In genomic region chr10:52308251-52309031, GRCh38 we compare ENCODE assay signal across 8 cellular contexts. TPM values are rescaled to one million over a fixed set of nuclear protein-coding genes. Genes with fewer than 3 reads are reported as not detected.
DNase-seq lines count a peak whose midpoint lies in the region; ATAC-seq and TF ChIP-seq lines count a peak whose summit lies in the region.

No MANE protein-coding gene starts in this region.

- no peak for ATAC-seq in activated CD4-positive, alpha-beta T cell treated with anti-CD3 and anti-CD28 coated beads for 36 hours
- ATAC-seq in GM21723 (IDR thresholded peaks at IDR 0.05; ENCODE audit: unreplicated experiment) (peak; percentile 93), mucosa of descending colon (peak; percentile 73), upper lobe of right lung (peak; percentile 92)

- CTCF ChIA-PET in activated CD4-positive, alpha-beta T cell treated with anti-CD3 and anti-CD28 coated beads for 36 hours (lab: Charles Lee) = interaction anchor here (1.0 to 1.5 kb wide), 2 partner anchors 20 to 51 kb away, joined by 3 to 5 read pairs; no protein-coding TSS in a partner anchor

- POLR2A ChIA-PET in activated CD4-positive, alpha-beta T cell treated with anti-CD3 and anti-CD28 coated beads for 36 hours (lab: Charles Lee) = no interaction called here

- no peak overlapping the region for H3K27ac Mint-ChIP-seq in activated CD4-positive, alpha-beta T cell treated with anti-CD3 and anti-CD28 coated beads for 36 hours

- intact Hi-C loops in activated CD4-positive, alpha-beta T cell treated with anti-CD3 and anti-CD28 coated beads for 36 hours (cut with DNase I, micrococcal nuclease) = loop anchor here (1.0 to 10.0 kb wide), 7 partner anchors 179 to 472 kb away; no protein-coding TSS in a partner anchor
- intact Hi-C loops in esophagus muscularis mucosa (cut with DNase I) = loop anchor here (5.0 kb wide), 1 partner anchor 179 kb away; no protein-coding TSS in a partner anchor
- intact Hi-C loops in mucosa of descending colon (cut with DNase I, micrococcal nuclease) = no loop called here
- intact Hi-C loops in upper lobe of right lung (cut with DNase I) = no loop called here

- no peaks in the 10 kb centered on the region for H3K36me3 ChIP-seq in esophagus muscularis mucosa
- no peaks in the 10 kb centered on the region for H3K36me3 ChIP-seq in mucosa of descending colon (ENCODE audit: low read depth)
- no peaks in the 10 kb centered on the region for H3K36me3 ChIP-seq in upper lobe of right lung

- peaks cover 39% of the 10 kb centered on the region for H3K27me3 Mint-ChIP-seq in activated CD4-positive, alpha-beta T cell treated with anti-CD3 and anti-CD28 coated beads for 36 hours

- peak overlapping the region; percentile 49 to 61 (median 50) for H3K4me3 ChIP-seq in esophagus muscularis mucosa
- H3K4me3 ChIP-seq in mucosa of descending colon = no peak overlapping the region
- peak overlapping the region; percentile 51 for H3K4me3 ChIP-seq in upper lobe of right lung

- no peak for TF ChIP-seq POLR2A in esophagus muscularis mucosa (IDR thresholded peaks at IDR 0.05; ENCODE audit: low read depth)

- DNase-seq in activated CD4-positive, alpha-beta T cell treated with anti-CD3 and anti-CD28 coated beads for 36 hours = peak; percentile 54
- no peak for DNase-seq in activated CD4-positive, alpha-beta T cell treated with anti-CD3 and anti-CD28 coated beads, Interleukin-2, amount 50 U/mL, for 4 hours
- DNase-seq in SW480 (ENCODE audit: low spot score) (peak; percentile 68), esophagus muscularis mucosa (ENCODE audit: extremely low spot score) (no peak), mucosa of descending colon (peak in 2 of 3 donors; percentile 44), upper lobe of right lung (peak; percentile 71)

- H3K9me3 ChIP-seq in esophagus muscularis mucosa (no peaks in the 10 kb centered on the region), mucosa of descending colon (no peaks in the 10 kb centered on the region), upper lobe of right lung (no peaks in the 10 kb centered on the region)

- WGBS in esophagus muscularis mucosa = 9% methylated on average over 32 of the region's 40 CpGs

- H3K36me3 Mint-ChIP-seq in activated CD4-positive, alpha-beta T cell treated with anti-CD3 and anti-CD28 coated beads for 36 hours (ENCODE audit: low read depth) = no peaks in the 10 kb centered on the region

- H3K27ac ChIP-seq in esophagus muscularis mucosa (replicated peaks in 1 of 4) = no peak overlapping the region
- H3K27ac ChIP-seq in upper lobe of right lung = no peak overlapping the region

- TF ChIP-seq EP300 in Ishikawa (IDR thresholded peaks at IDR 0.05; ENCODE audit: borderline replicate concordance) (no peak), esophagus muscularis mucosa (IDR thresholded peaks at IDR 0.05) (no peak)

- peak; percentile 56 to 70 (median 63) for TF ChIP-seq CTCF in esophagus muscularis mucosa (IDR thresholded peaks at IDR 0.05)
- peak; percentile 14 for TF ChIP-seq CTCF in mucosa of descending colon (IDR thresholded peaks at IDR 0.05)
- TF ChIP-seq CTCF in upper lobe of right lung (IDR thresholded peaks at IDR 0.05) = peak; percentile 69

- no peaks in the 10 kb centered on the region for H3K9me3 Mint-ChIP-seq in activated CD4-positive, alpha-beta T cell treated with anti-CD3 and anti-CD28 coated beads for 36 hours (ENCODE audit: low read depth)

- H3K4me1 ChIP-seq in esophagus muscularis mucosa (peaks cover 6 to 19% (median 13%) of the 10 kb centered on the region in 4 donors), mucosa of descending colon (ENCODE audit: low read depth) (peaks cover 6% of the 10 kb centered on the region), upper lobe of right lung (peaks cover 6% of the 10 kb centered on the region)

- H3K27me3 ChIP-seq in esophagus muscularis mucosa = peaks cover 0 to 46% (median 3%) of the 10 kb centered on the region in 4 donors
- peaks cover 26% of the 10 kb centered on the region for H3K27me3 ChIP-seq in upper lobe of right lung

- H3K4me1 Mint-ChIP-seq in activated CD4-positive, alpha-beta T cell treated with anti-CD3 and anti-CD28 coated beads for 36 hours = peaks cover 11% of the 10 kb centered on the region

- peak overlapping the region; percentile 5 for H3K4me3 Mint-ChIP-seq in activated CD4-positive, alpha-beta T cell treated with anti-CD3 and anti-CD28 coated beads for 36 hours

- peak; percentile 90 for TF ChIP-seq RAD21 in Ishikawa (IDR thresholded peaks at IDR 0.05; ENCODE audit: low read depth)

TF ChIP-seq in Ishikawa, 13 proteins besides CTCF, POLR2A, EP300 and RAD21:
- no peak for TF ChIP-seq TCF12 (IDR thresholded peaks at IDR 0.05; ENCODE audit: low read depth)
- no peak for TF ChIP-seq CEBPB (IDR thresholded peaks at IDR 0.05)
- no peak for TF ChIP-seq FOXM1 (IDR thresholded peaks at IDR 0.05; ENCODE audit: borderline replicate concordance, low read depth)
- TF ChIP-seq EGR1 (IDR thresholded peaks at IDR 0.05) = no peak
- TF ChIP-seq ZBTB7A (IDR thresholded peaks at IDR 0.05; ENCODE audit: low read depth) = no peak
- no peak for TF ChIP-seq CREB1 (IDR thresholded peaks at IDR 0.05; ENCODE audit: low read depth)
- TF ChIP-seq YY1 (IDR thresholded peaks at IDR 0.05; ENCODE audit: low read depth) = no peak
- TF ChIP-seq USF1 (IDR thresholded peaks at IDR 0.05) = no peak
- TF ChIP-seq NFIC (IDR thresholded peaks at IDR 0.05) = no peak
- TF ChIP-seq REST (IDR thresholded peaks at IDR 0.05; ENCODE audit: low read depth) = no peak
- no peak for TF ChIP-seq TAF1 (IDR thresholded peaks at IDR 0.05; ENCODE audit: low read depth)
- TF ChIP-seq MAX (IDR thresholded peaks at IDR 0.05) = no peak
- TF ChIP-seq TEAD4 (IDR thresholded peaks at IDR 0.05) = no peak
TF ChIP-seq in Ishikawa: peak in this region for 0.

RNA-seq across cellular contexts. Expression of gene DKK1, which starts 5.6 kb away (rescaled TPM):
- not detected for total RNA-seq in activated CD4-positive, alpha-beta T cell treated with anti-CD3 and anti-CD28 coated beads for 36 hours
- 1 to 10 TPM in 2 of 4 donors, under 1 TPM in 1, not detected in 1; 0.69 to 4.1 (median 2.3) TPM for total RNA-seq in esophagus muscularis mucosa
- total RNA-seq in mucosa of descending colon = 1 to 10 TPM in 1 of 3 donors, not detected in 2; 1.5 TPM
- total RNA-seq in upper lobe of right lung = 3.7 TPM

Comparison
In these comparisons a context has a peak if more than half of its experiments do, and no peak if none do; other contexts are left out.
1. DNase-seq: peak in activated CD4-positive, alpha-beta T cell treated with anti-CD3 and anti-CD28 coated beads for 36 hours (single experiment), SW480 (single experiment), mucosa of descending colon (2 of 3) and upper lobe of right lung (single experiment); none in activated CD4-positive, alpha-beta T cell treated with anti-CD3 and anti-CD28 coated beads, Interleukin-2, amount 50 U/mL, for 4 hours (0 of 2) and esophagus muscularis mucosa (single experiment).
2. CTCF ChIP-seq: peak in every context shown above with its lines; median percentile 69 in upper lobe of right lung; 63 in esophagus muscularis mucosa; 14 in mucosa of descending colon.
3. intact Hi-C loops: an anchor here in activated CD4-positive, alpha-beta T cell treated with anti-CD3 and anti-CD28 coated beads for 36 hours (1.0 to 10.0 kb wide) and esophagus muscularis mucosa (5.0 kb wide); none called in mucosa of descending colon and upper lobe of right lung.